Comparison of ENCODE assay signal across 8 cellular contexts in genomic region chr2:89584868-89585557, GRCh38.
DNase-seq lines count a peak whose midpoint lies in the region; ATAC-seq and TF ChIP-seq lines count a peak whose summit lies in the region.
"Not testable (repeated sequence)": the region's sequence is repeated elsewhere in the genome, so short reads cannot be mapped to it uniquely, and the experiment has no call there.

No MANE protein-coding gene starts in this region.

- not testable (repeated sequence) for H3K9me3 Mint-ChIP-seq in activated naive CD8-positive, alpha-beta T cell treated with anti-CD3 and anti-CD28 coated beads for 36 hours; natural killer cell; stimulated activated naive B cell treated with anti-CD40 and anti-IgM and Interleukin-4, amounts not matched to agents 10 μg/mL and 1 μg/mL and 100 μg/mL, for 72 hours

- peak overlapping the region; percentile 49 for H3K4me3 ChIP-seq in AG04450 (ENCODE audit: low read depth, low read length)
- peak overlapping the region; percentile 25 for H3K4me3 ChIP-seq in ectodermal cell (ENCODE audit: insufficient read depth, low read depth, low read length)
- peak overlapping the region; percentile 56 for H3K4me3 ChIP-seq in iPS-18a (ENCODE audit: low read length)

- H3K36me3 Mint-ChIP-seq in activated naive CD8-positive, alpha-beta T cell treated with anti-CD3 and anti-CD28 coated beads for 36 hours; natural killer cell; stimulated activated naive B cell treated with anti-CD40 and anti-IgM and Interleukin-4, amounts not matched to agents 10 μg/mL and 1 μg/mL and 100 μg/mL, for 72 hours: not testable (repeated sequence)

- peak overlapping the region; percentile 72 for H3K4me3 Mint-ChIP-seq in activated naive CD8-positive, alpha-beta T cell treated with anti-CD3 and anti-CD28 coated beads for 36 hours
- peak overlapping the region; percentile 49 for H3K4me3 Mint-ChIP-seq in natural killer cell
- H3K4me3 Mint-ChIP-seq in stimulated activated naive B cell treated with anti-CD40 and anti-IgM and Interleukin-4, amounts not matched to agents 10 μg/mL and 1 μg/mL and 100 μg/mL, for 72 hours = peak overlapping the region; percentile 81 to 89

- WGBS in ectodermal cell, 2 experiments = 8 to 18% methylated on average over 5 to 7 of the region's 21 CpGs

- H3K4me1 ChIP-seq in ectodermal cell (ENCODE audit: control insufficient read depth, insufficient read depth, low read length); iPS-18a (ENCODE audit: control insufficient read depth, low read depth, low read length): not testable (repeated sequence)

- H3K4me1 Mint-ChIP-seq in activated naive CD8-positive, alpha-beta T cell treated with anti-CD3 and anti-CD28 coated beads for 36 hours; natural killer cell; stimulated activated naive B cell treated with anti-CD40 and anti-IgM and Interleukin-4, amounts not matched to agents 10 μg/mL and 1 μg/mL and 100 μg/mL, for 72 hours: not testable (repeated sequence)

- ATAC-seq in HG02852 (IDR thresholded peaks at IDR 0.05; ENCODE audit: unreplicated experiment) (peak; percentile 31), SK-N-SH treated with all-trans-retinoic acid at 6 μM for 48 hours (peak; percentile 8; the same call in 2 of the 3 replicates)
- not testable (repeated sequence) for ATAC-seq in natural killer cell; stimulated activated naive B cell treated with anti-CD40 and anti-IgM and Interleukin-4, amounts not matched to agents 10 μg/mL and 1 μg/mL and 100 μg/mL, for 72 hours (replicated peaks)

- not testable (repeated sequence) for TF ChIP-seq CTCF in AG04450 (IDR thresholded peaks at IDR 0.05; ENCODE audit: low read depth, low read length); natural killer cell (IDR thresholded peaks at IDR 0.05)

- not testable (repeated sequence) for H3K27me3 ChIP-seq in AG04450 (ENCODE audit: control insufficient read depth, insufficient read depth, low read length); ectodermal cell (ENCODE audit: control insufficient read depth, insufficient read depth, low read length, poor library complexity, severe bottlenecking); iPS-18a (ENCODE audit: control insufficient read depth, insufficient read depth, low read length)

- intact Hi-C loops in natural killer cell (cut with micrococcal nuclease) = not testable (repeated sequence)

- not testable (repeated sequence) for H3K27me3 Mint-ChIP-seq in activated naive CD8-positive, alpha-beta T cell treated with anti-CD3 and anti-CD28 coated beads for 36 hours; natural killer cell (ENCODE audit: low read depth in 2 of 2); stimulated activated naive B cell treated with anti-CD40 and anti-IgM and Interleukin-4, amounts not matched to agents 10 μg/mL and 1 μg/mL and 100 μg/mL, for 72 hours

- not testable (repeated sequence) for H3K36me3 ChIP-seq in ectodermal cell (ENCODE audit: control insufficient read depth, insufficient read depth, low read length); iPS-18a (ENCODE audit: control insufficient read depth, low read depth, low read length)

- POLR2A ChIA-PET in AG04450 (lab: Yijun Ruan, JAX) = not testable (repeated sequence)

- H3K27ac ChIP-seq in AG04450 (ENCODE audit: low read depth, low read length); ectodermal cell (ENCODE audit: insufficient read depth, low read depth, low read length, poor library complexity, severe bottlenecking); iPS-18a (ENCODE audit: low read length): not testable (repeated sequence)

- H3K9me3 ChIP-seq in AG04450 (ENCODE audit: control insufficient read depth, insufficient read depth, low read length); ectodermal cell (ENCODE audit: control insufficient read depth, low read length); iPS-18a (ENCODE audit: control insufficient read depth, low read depth, low read length): not testable (repeated sequence)

- not testable (repeated sequence) for DNase-seq in AG04450 (ENCODE audit: low read depth, low spot score); activated naive CD8-positive, alpha-beta T cell treated with anti-CD3 and anti-CD28 coated beads for 36 hours; natural killer cell; stimulated activated naive B cell treated with anti-CD40 and anti-IgM and Interleukin-4, amounts not matched to agents 10 μg/mL and 1 μg/mL and 100 μg/mL, for 72 hours

- H3K27ac Mint-ChIP-seq in activated naive CD8-positive, alpha-beta T cell treated with anti-CD3 and anti-CD28 coated beads for 36 hours; stimulated activated naive B cell treated with anti-CD40 and anti-IgM and Interleukin-4, amounts not matched to agents 10 μg/mL and 1 μg/mL and 100 μg/mL, for 72 hours: not testable (repeated sequence)
- H3K27ac Mint-ChIP-seq in natural killer cell = peak overlapping the region in 1 of 2 donors; percentile 44

- CTCF ChIA-PET in AG04450 (lab: Charles Lee) = not testable (repeated sequence)

- H3K9ac ChIP-seq in iPS-18a (ENCODE audit: low read length) = not testable (repeated sequence)
